38 cellular contexts compared by ENCODE assay signal in genomic region chrX:72365126-72365525, GRCh38. TPM values are rescaled to one million over a fixed set of nuclear protein-coding genes. Genes with fewer than 3 reads are reported as not detected.
"Had no signal": no experiment of that assay in that cellular context is flagged by ENCODE, and none has a peak within 500 bp of the region (broad histone marks: within the 10 kb centered on the region; RNA-seq: fewer than 3 reads in every experiment).

No MANE protein-coding gene starts in this region.

- H3K36me3 ChIP-seq: adrenal gland, brain microvascular endothelial cell, breast epithelium, WERI-Rb-1 had no signal

- FAIRE-seq: TTC549 had no signal

- H3K36me3 Mint-ChIP-seq: activated CD8-positive, alpha-beta memory T cell treated with anti-CD3 and anti-CD28 coated beads, Interleukin-2, amount 10 ng/mL, durations not matched to agents 7 days and 5 days; activated naive CD4-positive, alpha-beta T cell treated with anti-CD3 and anti-CD28 coated beads, Interleukin-2, amount 50 U/mL, for 72 hours; activated naive CD8-positive, alpha-beta T cell treated with anti-CD3 and anti-CD28 coated beads for 36 hours; WTC11 had no signal

- H3K27ac ChIP-seq: adrenal gland, body of pancreas, brain microvascular endothelial cell, breast epithelium, WERI-Rb-1 had no signal

- H3K27me3 Mint-ChIP-seq: activated CD4-positive, alpha-beta memory T cell treated with anti-CD3 and anti-CD28 coated beads, Interleukin-2, amount 10 ng/mL, durations not matched to agents 7 days and 5 days; activated CD4-positive, alpha-beta T cell treated with anti-CD3 and anti-CD28 coated beads for 36 hours; activated CD4-positive, alpha-beta T cell treated with anti-CD3 and anti-CD28 coated beads, Interleukin-2, amount 10 ng/mL, durations not matched to agents 7 days and 5 days; activated CD8-positive, alpha-beta memory T cell treated with anti-CD3 and anti-CD28 coated beads, Interleukin-2, amount 10 ng/mL, durations not matched to agents 7 days and 5 days; activated naive CD8-positive, alpha-beta T cell treated with anti-CD3 and anti-CD28 coated beads for 36 hours; activated T-helper 17 cell treated with anti-CD3 and anti-CD28 coated beads, Interleukin-2, amount 50 U/mL, for 72 hours had no signal

- H3K9me3 ChIP-seq: adrenal gland, body of pancreas, breast epithelium had no signal

- ATAC-seq: activated CD4-positive, alpha-beta T cell treated with anti-CD3 and anti-CD28 coated beads for 36 hours; activated CD4-positive, CD25-positive, alpha-beta regulatory T cell treated with anti-CD3 and anti-CD28 coated beads, Interleukin-2, amount 50 U/mL, for 24 hours; activated CD8-positive, alpha-beta memory T cell treated with anti-CD3 and anti-CD28 coated beads, Interleukin-2, amount 10 ng/mL, durations not matched to agents 7 days and 5 days; activated CD8-positive, alpha-beta T cell treated with anti-CD3 and anti-CD28 coated beads, Interleukin-2, amount 10 ng/mL, durations not matched to agents 7 days and 5 days; activated naive CD4-positive, alpha-beta T cell treated with anti-CD3 and anti-CD28 coated beads, Interleukin-2, amount 50 U/mL, for 72 hours; activated T-helper 17 cell treated with anti-CD3 and anti-CD28 coated beads, Interleukin-2, amount 50 U/mL, for 72 hours; body of pancreas; WTC11 had no signal

- H3K27me3 ChIP-seq: adrenal gland, body of pancreas had no signal

- H3K9me3 Mint-ChIP-seq: activated CD4-positive, alpha-beta memory T cell treated with anti-CD3 and anti-CD28 coated beads, Interleukin-2, amount 10 ng/mL, durations not matched to agents 7 days and 5 days; activated CD4-positive, alpha-beta T cell treated with anti-CD3 and anti-CD28 coated beads, Interleukin-2, amount 10 ng/mL, durations not matched to agents 7 days and 5 days; activated naive CD4-positive, alpha-beta T cell treated with anti-CD3 and anti-CD28 coated beads for 36 hours; activated naive CD4-positive, alpha-beta T cell treated with anti-CD3 and anti-CD28 coated beads, Interleukin-2, amount 50 U/mL, for 72 hours; activated naive CD8-positive, alpha-beta T cell treated with anti-CD3 and anti-CD28 coated beads for 36 hours; activated T-cell treated with anti-CD3 and anti-CD28 coated beads, Interleukin-2, amount 50 U/mL, for 24 hours; activated T-helper 17 cell treated with anti-CD3 and anti-CD28 coated beads, Interleukin-2, amount 50 U/mL, for 72 hours; T-helper 1 cell treated with Interleukin-12 subunit alpha and Interleukin-12 subunit beta and Interleukin-4 antibody, amounts not matched to agents 30 μg/mL and 1 μg/mL, for 36 hours; WTC11 had no signal

- H3K4me3 ChIP-seq: adrenal gland, body of pancreas, breast epithelium had no signal

- H3K4me1 Mint-ChIP-seq: activated CD4-positive, alpha-beta memory T cell treated with anti-CD3 and anti-CD28 coated beads, Interleukin-2, amount 10 ng/mL, durations not matched to agents 7 days and 5 days; activated CD4-positive, alpha-beta T cell treated with anti-CD3 and anti-CD28 coated beads for 36 hours; activated CD4-positive, alpha-beta T cell treated with anti-CD3 and anti-CD28 coated beads, Interleukin-2, amount 10 ng/mL, durations not matched to agents 7 days and 5 days; activated CD8-positive, alpha-beta memory T cell treated with anti-CD3 and anti-CD28 coated beads, Interleukin-2, amount 10 ng/mL, durations not matched to agents 7 days and 5 days; activated naive CD8-positive, alpha-beta T cell treated with anti-CD3 and anti-CD28 coated beads for 36 hours; activated T-helper 17 cell treated with anti-CD3 and anti-CD28 coated beads, Interleukin-2, amount 50 U/mL, for 72 hours had no signal

- H3K4me3 Mint-ChIP-seq: activated CD4-positive, alpha-beta memory T cell treated with anti-CD3 and anti-CD28 coated beads, Interleukin-2, amount 10 ng/mL, durations not matched to agents 7 days and 5 days; activated CD4-positive, alpha-beta T cell treated with anti-CD3 and anti-CD28 coated beads for 36 hours; activated CD4-positive, alpha-beta T cell treated with anti-CD3 and anti-CD28 coated beads, Interleukin-2, amount 10 ng/mL, durations not matched to agents 7 days and 5 days; activated CD8-positive, alpha-beta memory T cell treated with anti-CD3 and anti-CD28 coated beads, Interleukin-2, amount 10 ng/mL, durations not matched to agents 7 days and 5 days; activated CD8-positive, alpha-beta T cell treated with anti-CD3 and anti-CD28 coated beads, Interleukin-2, amount 10 ng/mL, durations not matched to agents 7 days and 5 days; activated naive CD4-positive, alpha-beta T cell treated with anti-CD3 and anti-CD28 coated beads for 36 hours; activated naive CD8-positive, alpha-beta T cell treated with anti-CD3 and anti-CD28 coated beads for 36 hours; activated T-cell treated with anti-CD3 and anti-CD28 coated beads, Interleukin-2, amount 50 U/mL, for 24 hours; activated T-helper 17 cell treated with anti-CD3 and anti-CD28 coated beads, Interleukin-2, amount 50 U/mL, for 72 hours; T-helper 1 cell treated with Interleukin-12 subunit alpha and Interleukin-12 subunit beta and Interleukin-4 antibody, amounts not matched to agents 30 μg/mL and 1 μg/mL, for 36 hours; WTC11 had no signal

- H3K4me1 ChIP-seq: adrenal gland, body of pancreas, breast epithelium had no signal

- DNase-seq: activated CD4-positive, alpha-beta memory T cell treated with anti-CD3 and anti-CD28 coated beads, Interleukin-2, amount 10 ng/mL, durations not matched to agents 7 days and 5 days; activated CD4-positive, alpha-beta T cell treated with anti-CD3 and anti-CD28 coated beads for 1 hour; activated CD4-positive, alpha-beta T cell treated with anti-CD3 and anti-CD28 coated beads for 36 hours; activated CD4-positive, alpha-beta T cell treated with anti-CD3 and anti-CD28 coated beads for 48 hours; activated CD4-positive, alpha-beta T cell treated with anti-CD3 and anti-CD28 coated beads, Interleukin-2, amount 10 ng/mL, durations not matched to agents 7 days and 5 days; activated CD4-positive, alpha-beta T cell treated with anti-CD3 and anti-CD28 coated beads, Interleukin-2, amount 50 U/mL, for 48 hours; activated CD4-positive, CD25-positive, alpha-beta regulatory T cell; activated CD8-positive, alpha-beta memory T cell treated with anti-CD3 and anti-CD28 coated beads for 24 hours; activated CD8-positive, alpha-beta memory T cell treated with anti-CD3 and anti-CD28 coated beads, Interleukin-2, amount 10 ng/mL, durations not matched to agents 7 days and 5 days; activated CD8-positive, alpha-beta memory T cell treated with anti-CD3 and anti-CD28 coated beads, Interleukin-2, amount 50 U/mL, for 48 hours; activated CD8-positive, alpha-beta T cell treated with anti-CD3 and anti-CD28 coated beads, Interleukin-2, amount 10 ng/mL, durations not matched to agents 7 days and 5 days; activated effector memory CD4-positive, alpha-beta T cell treated with anti-CD3 and anti-CD28 coated beads, Interleukin-2, amount 50 U/mL, for 16 hours; activated gamma-delta T cell treated with Interleukin-2 at 50 U/mL for 16 hours; activated naive CD4-positive, alpha-beta T cell; activated naive CD4-positive, alpha-beta T cell treated with anti-CD3 and anti-CD28 coated beads for 36 hours; activated naive CD4-positive, alpha-beta T cell treated with anti-CD3 and anti-CD28 coated beads, Interleukin-2, amount 50 U/mL, for 16 hours; activated naive CD8-positive, alpha-beta T cell treated with anti-CD3 and anti-CD28 coated beads for 36 hours; activated T-cell treated with anti-CD3 and anti-CD28 coated beads, Interleukin-2, amount 50 U/mL, for 24 hours; activated T-cell treated with anti-CD3 and anti-CD28 coated beads, Interleukin-2, amount 50 U/mL, for 48 hours; adrenal gland; amniotic stem cell; aorta; body of pancreas; brain microvascular endothelial cell; central memory CD4-positive, alpha-beta T cell; SW 1271; T-helper 1 cell; T-helper 9 cell; WERI-Rb-1 had no signal

- H3K27ac Mint-ChIP-seq: activated CD4-positive, alpha-beta memory T cell treated with anti-CD3 and anti-CD28 coated beads, Interleukin-2, amount 10 ng/mL, durations not matched to agents 7 days and 5 days; activated CD4-positive, alpha-beta T cell treated with anti-CD3 and anti-CD28 coated beads for 36 hours; activated CD4-positive, alpha-beta T cell treated with anti-CD3 and anti-CD28 coated beads, Interleukin-2, amount 10 ng/mL, durations not matched to agents 7 days and 5 days; activated CD8-positive, alpha-beta memory T cell treated with anti-CD3 and anti-CD28 coated beads, Interleukin-2, amount 10 ng/mL, durations not matched to agents 7 days and 5 days; activated CD8-positive, alpha-beta T cell treated with anti-CD3 and anti-CD28 coated beads, Interleukin-2, amount 10 ng/mL, durations not matched to agents 7 days and 5 days; activated naive CD4-positive, alpha-beta T cell treated with anti-CD3 and anti-CD28 coated beads for 36 hours; activated naive CD4-positive, alpha-beta T cell treated with anti-CD3 and anti-CD28 coated beads, Interleukin-2, amount 50 U/mL, for 72 hours; activated naive CD8-positive, alpha-beta T cell treated with anti-CD3 and anti-CD28 coated beads for 36 hours; activated T-cell treated with anti-CD3 and anti-CD28 coated beads, Interleukin-2, amount 50 U/mL, for 24 hours; activated T-helper 17 cell treated with anti-CD3 and anti-CD28 coated beads, Interleukin-2, amount 50 U/mL, for 72 hours; T-helper 1 cell treated with Interleukin-12 subunit alpha and Interleukin-12 subunit beta and Interleukin-4 antibody, amounts not matched to agents 30 μg/mL and 1 μg/mL, for 36 hours; WTC11 had no signal

RNA-seq across cellular contexts. Expression of gene CITED1, which starts 59.4 kb away (rescaled TPM):
- total RNA-seq: activated CD4-positive, alpha-beta memory T cell treated with anti-CD3 and anti-CD28 coated beads, Interleukin-2, amount 10 ng/mL, durations not matched to agents 7 days and 5 days; activated CD4-positive, alpha-beta T cell treated with anti-CD3 and anti-CD28 coated beads, Interleukin-2, amount 10 ng/mL, durations not matched to agents 7 days and 5 days; activated CD8-positive, alpha-beta memory T cell treated with anti-CD3 and anti-CD28 coated beads, Interleukin-2, amount 10 ng/mL, durations not matched to agents 7 days and 5 days; activated CD8-positive, alpha-beta T cell treated with anti-CD3 and anti-CD28 coated beads, Interleukin-2, amount 10 ng/mL, durations not matched to agents 7 days and 5 days; activated naive CD4-positive, alpha-beta T cell treated with anti-CD3 and anti-CD28 coated beads for 36 hours; activated naive CD8-positive, alpha-beta T cell treated with anti-CD3 and anti-CD28 coated beads for 36 hours; activated T-helper 17 cell treated with anti-CD3 and anti-CD28 coated beads, Interleukin-2, amount 50 U/mL, for 72 hours; aorta; astrocyte; body of pancreas; T-helper 2 cell treated with Interferon-gamma antibody and Interleukin-4, amounts not matched to agents 100 ng/mL and 5 ng/mL, for 36 hours had no signal
